Comparison of ENCODE assay signal across 8 cellular contexts in genomic region chr10:86888585-86889381, GRCh38.
DNase-seq lines count a peak whose midpoint lies in the region; ATAC-seq and TF ChIP-seq lines count a peak whose summit lies in the region.

No MANE protein-coding gene starts in this region.

- H3K27ac ChIP-seq in SK-N-SH (ENCODE audit: low read depth in 2 of 2, low read length in 1 of 2): peak overlapping the region; percentile 51 to 64
- H3K27ac ChIP-seq in heart left ventricle: peak overlapping the region; percentile 27 to 87 (median 72)

- TF ChIP-seq CTCF in SK-N-SH (IDR thresholded peaks at IDR 0.05) (no peak), heart left ventricle (IDR thresholded peaks at IDR 0.05) (no peak), glutamatergic neuron (IDR thresholded peaks at IDR 0.05; ENCODE audit: partially characterized antibody, unreplicated experiment) (no peak)

- no peak overlapping the region for H3K27ac Mint-ChIP-seq in glutamatergic neuron (ENCODE audit: unreplicated experiment)

- no peak for TF ChIP-seq POLR2A in heart left ventricle (IDR thresholded peaks at IDR 0.05)

- H3K4me1 ChIP-seq in SK-N-SH (ENCODE audit: control insufficient read depth in 1 of 2, insufficient read depth in 2 of 2, low read depth in 1 of 2, low read length in 1 of 2): peaks cover 3 to 10% of the 10 kb centered on the region in 2 experiments; a peak in 3 of 4 replicates
- peaks cover 0 to 31% (median 16%) of the 10 kb centered on the region in 12 donors for H3K4me1 ChIP-seq in heart left ventricle

- no peak for TF ChIP-seq RAD21 in SK-N-SH (IDR thresholded peaks at IDR 0.05; ENCODE audit: low read length)

- H3K9me2 ChIP-seq in SK-N-SH: no peaks in the 10 kb centered on the region

- peaks cover 29% of the 10 kb centered on the region for H3F3A ChIP-seq in SK-N-SH (replicated peaks; ENCODE audit: insufficient read depth)

- POLR2A ChIA-PET in SK-N-SH (lab: Yijun Ruan, JAX): interaction anchor here (0.5 kb wide), 1 partner anchor 9 kb away, joined by 3 read pairs; no protein-coding TSS in a partner anchor

- DNase-seq in AG08395 (ENCODE audit: low spot score) (peak; percentile 50), SK-N-SH (no peak), heart left ventricle (no peak), NCI-H446 (lab: John Stamatoyannopoulos, UW) (no peak), cerebellar nuclear complex (lab: John Stamatoyannopoulos, UW) (no peak), glutamatergic neuron (no peak)

- intact Hi-C loops in heart left ventricle (cut with DNase I): loop anchor here in 4 of 10 donors (2.0 to 5.0 kb wide), 2 partner anchors 131 to 132 kb away; partner anchors contain the start of gene BMPR1A (in 4 of the 4)

- H4K20me1 ChIP-seq in SK-N-SH (ENCODE audit: insufficient read depth): no peaks in the 10 kb centered on the region

- H3K9me3 ChIP-seq in SK-N-SH: no peaks in the 10 kb centered on the region
- no peaks in the 10 kb centered on the region for H3K9me3 ChIP-seq in heart left ventricle

- H3K4me3 Mint-ChIP-seq in glutamatergic neuron (ENCODE audit: unreplicated experiment): no peak overlapping the region

- no peaks in the 10 kb centered on the region for H3K27me3 Mint-ChIP-seq in glutamatergic neuron (ENCODE audit: unreplicated experiment)

- no peak overlapping the region for H2AFZ ChIP-seq in SK-N-SH (ENCODE audit: low read depth)

- H3K4me3 ChIP-seq in SK-N-SH (ENCODE audit: low read depth in 2 of 2, low read length in 1 of 2): no peak overlapping the region
- H3K4me3 ChIP-seq in heart left ventricle: no peak overlapping the region

- peaks cover 7 to 29% of the 10 kb centered on the region in 2 experiments for H3K36me3 ChIP-seq in SK-N-SH (replicated peaks in 1 of 2; ENCODE audit: control insufficient read depth in 1 of 2, insufficient read depth in 2 of 2, low read length in 1 of 2)
- H3K36me3 ChIP-seq in heart left ventricle: peaks cover 0 to 23% (median 0%) of the 10 kb centered on the region in 9 donors

- H3K4me2 ChIP-seq in SK-N-SH: peak overlapping the region; percentile 35

- no peaks in the 10 kb centered on the region for H3K36me3 Mint-ChIP-seq in glutamatergic neuron (ENCODE audit: unreplicated experiment)

- peaks cover 51% of the 10 kb centered on the region for H3K79me2 ChIP-seq in SK-N-SH (ENCODE audit: insufficient read depth)

- no peaks in the 10 kb centered on the region for H3K9me3 Mint-ChIP-seq in glutamatergic neuron (ENCODE audit: unreplicated experiment)

- ATAC-seq in GM19025 (IDR thresholded peaks at IDR 0.05; ENCODE audit: low read depth, unreplicated experiment) (peak; percentile 98), HG03095 (IDR thresholded peaks at IDR 0.05; ENCODE audit: unreplicated experiment) (peak; percentile 99), heart left ventricle (peak; percentile 86 to 87 (median 87))

- peak in 1 of 2 experiments; percentile 9; a peak in 1 of 4 replicates for TF ChIP-seq EP300 in SK-N-SH (IDR thresholded peaks at IDR 0.05; ENCODE audit: borderline replicate concordance in 1 of 2, low read depth in 1 of 2, low read length in 1 of 2)

- WGBS in SK-N-SH (ENCODE audit: low lambda C conversion rate): 62% methylated on average over 7 of the region's 7 CpGs
- 53 to 56% (median 54%) methylated on average over 7 of the region's 7 CpGs for WGBS in heart left ventricle, 4 donors

- H3K27me3 ChIP-seq in SK-N-SH (ENCODE audit: insufficient read depth) (no peaks in the 10 kb centered on the region), heart left ventricle (no peaks in the 10 kb centered on the region)

- peaks cover 9% of the 10 kb centered on the region for H3K4me1 Mint-ChIP-seq in glutamatergic neuron (ENCODE audit: low read depth, unreplicated experiment)

- H3K9ac ChIP-seq in SK-N-SH: no peak overlapping the region; the same call in 1 of the 2 replicates

- CTCF ChIA-PET in SK-N-SH (lab: Yijun Ruan, JAX): interaction anchor here (1.0 to 2.0 kb wide), 4 partner anchors 10 to 246 kb away, joined by 3 to 12 read pairs (median 4); no protein-coding TSS in a partner anchor

TF ChIP-seq in SK-N-SH, 30 proteins besides CTCF, POLR2A, EP300 and RAD21:
- TF ChIP-seq IRF3 (IDR thresholded peaks at IDR 0.05; ENCODE audit: low read depth, low read length): no peak
- TF ChIP-seq ELF1 (IDR thresholded peaks at IDR 0.05): no peak
- no peak for TF ChIP-seq USF1 (IDR thresholded peaks at IDR 0.05; ENCODE audit: borderline replicate concordance, low read depth)
- no peak for TF ChIP-seq MXI1 (IDR thresholded peaks at IDR 0.05; ENCODE audit: low read depth, low read length)
- no peak for TF ChIP-seq EZH2phosphoT487 (IDR thresholded peaks at IDR 0.05; ENCODE audit: borderline replicate concordance, low read depth)
- no peak for TF ChIP-seq USF2 (IDR thresholded peaks at IDR 0.05; ENCODE audit: borderline replicate concordance, low read depth, low read length)
- TF ChIP-seq FOSL2 (IDR thresholded peaks at IDR 0.05; ENCODE audit: borderline replicate concordance, low read depth): peak; percentile 51; the same call in 1 of the 2 replicates
- no peak for TF ChIP-seq RFX5 (IDR thresholded peaks at IDR 0.05; ENCODE audit: low read length)
- TF ChIP-seq RXRA (IDR thresholded peaks at IDR 0.05; ENCODE audit: borderline replicate concordance, low read depth): peak; percentile 22; the same call in 1 of the 2 replicates
- TF ChIP-seq PBX3 (IDR thresholded peaks at IDR 0.05): peak; percentile 76
- no peak for TF ChIP-seq TEAD4 (IDR thresholded peaks at IDR 0.05; ENCODE audit: borderline replicate concordance, insufficient read depth)
- TF ChIP-seq GABPA (IDR thresholded peaks at IDR 0.05; ENCODE audit: low read depth): peak; percentile 77
- TF ChIP-seq JUND (IDR thresholded peaks at IDR 0.05): peak; percentile 40
- no peak for TF ChIP-seq MAX (IDR thresholded peaks at IDR 0.05; ENCODE audit: low read depth)
- TF ChIP-seq SIN3A (IDR thresholded peaks at IDR 0.05; ENCODE audit: borderline replicate concordance, low read depth, low read length): peak; percentile 32; the same call in 1 of the 2 replicates
- no peak for TF ChIP-seq RCOR1 (IDR thresholded peaks at IDR 0.05; ENCODE audit: low read length)
- TF ChIP-seq ZBTB33 (IDR thresholded peaks at IDR 0.05; ENCODE audit: borderline replicate concordance, low read depth): no peak
- peak; percentile 41; the same call in 1 of the 2 replicates for TF ChIP-seq TCF12 (IDR thresholded peaks at IDR 0.05)
